26 cellular contexts compared by ENCODE assay signal in the genomic region with DNA sequence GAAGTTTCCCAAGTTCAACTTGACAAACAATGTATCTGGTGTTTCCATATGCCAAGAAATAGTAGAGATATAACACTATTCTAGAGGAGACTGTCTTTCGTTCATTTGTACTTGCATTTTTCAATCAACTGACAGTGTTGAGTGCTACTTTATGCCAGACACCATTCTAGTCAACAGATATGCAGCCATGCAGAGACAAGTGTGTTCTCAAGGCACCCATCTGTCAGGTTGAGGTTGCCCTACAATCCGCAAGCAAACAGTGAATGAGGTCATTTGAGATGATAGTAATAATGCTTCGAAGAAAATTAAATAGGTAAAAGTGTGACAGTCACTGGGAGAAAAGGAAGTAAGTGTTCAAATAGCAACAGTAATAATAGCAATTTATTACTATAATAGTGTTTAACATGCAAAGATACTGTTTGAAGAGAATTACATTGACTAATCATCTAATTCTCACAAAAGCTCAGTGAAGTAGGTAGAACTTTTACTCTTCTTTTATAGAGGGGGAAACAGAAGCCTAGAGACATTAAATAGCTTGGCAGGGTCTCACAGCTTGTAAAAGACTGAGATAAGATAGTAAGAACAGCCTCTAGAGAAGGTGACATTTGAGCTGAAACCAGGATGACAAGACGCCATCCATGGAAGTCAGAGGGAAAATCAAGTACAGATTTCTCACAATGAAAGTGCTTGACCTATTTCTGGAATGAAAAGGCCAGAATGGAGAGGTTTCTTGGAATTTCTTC.
"Had no signal": no experiment of that assay in that cellular context is flagged by ENCODE, and none has a peak within 500 bp of the region (broad histone marks: within the 10 kb centered on the region; RNA-seq: fewer than 3 reads in every experiment).

No MANE protein-coding gene starts in this region.

- DNase-seq: activated CD4-positive, alpha-beta memory T cell treated with anti-CD3 and anti-CD28 coated beads, Interleukin-2, amount 10 ng/mL, durations not matched to agents 7 days and 5 days; activated CD4-positive, alpha-beta T cell treated with anti-CD3 and anti-CD28 coated beads for 36 hours; activated CD4-positive, alpha-beta T cell treated with anti-CD3 and anti-CD28 coated beads, Interleukin-2, amount 10 ng/mL, durations not matched to agents 24 days and 14 days; activated CD4-positive, CD25-positive, alpha-beta regulatory T cell; activated CD4-positive, CD25-positive, alpha-beta regulatory T cell treated with anti-CD3 and anti-CD28 coated beads, Interleukin-2, amount 50 U/mL, for 72 hours; activated CD8-positive, alpha-beta memory T cell treated with anti-CD3 and anti-CD28 coated beads, Interleukin-2, amount 50 U/mL, for 48 hours; activated gamma-delta T cell; activated naive CD4-positive, alpha-beta T cell; activated naive CD4-positive, alpha-beta T cell treated with anti-CD3 and anti-CD28 coated beads, Interleukin-2, amount 10 ng/mL, durations not matched to agents 7 days and 5 days; activated naive CD8-positive, alpha-beta T cell treated with anti-CD3 and anti-CD28 coated beads, Interleukin-2, amount 10 ng/mL, durations not matched to agents 7 days and 5 days; activated T-cell treated with anti-CD3 and anti-CD28 coated beads for 4 hours; activated T-cell treated with anti-CD3 and anti-CD28 coated beads, Interleukin-2, amount 50 U/mL, for 24 hours; activated T-cell treated with anti-CD3 and anti-CD28 coated beads, Interleukin-2, amount 50 U/mL, for 72 hours; cortex of kidney; dermis blood vessel endothelial cell; effector CD4-positive, alpha-beta T cell; effector memory CD8-positive, alpha-beta T cell; esophagus squamous epithelium; foreskin melanocyte; T-helper 2 cell had no signal

- H3K9me3 ChIP-seq: ascending aorta, gastroesophageal sphincter had no signal

- H3K27me3 ChIP-seq: ascending aorta, breast epithelium, cardiac muscle cell, esophagus squamous epithelium, gastroesophageal sphincter had no signal

- H3K4me1 ChIP-seq: ascending aorta, breast epithelium, esophagus squamous epithelium, gastroesophageal sphincter had no signal

- ATAC-seq: activated CD4-positive, alpha-beta T cell treated with anti-CD3 and anti-CD28 coated beads for 36 hours; activated naive CD4-positive, alpha-beta T cell treated with anti-CD3 and anti-CD28 coated beads, Interleukin-2, amount 50 U/mL, for 72 hours; activated T-cell treated with anti-CD3 and anti-CD28 coated beads, Interleukin-2, amount 50 U/mL, for 72 hours; effector memory CD8-positive, alpha-beta T cell; gastroesophageal sphincter had no signal

- H3K4me3 ChIP-seq: ascending aorta, breast epithelium, cardiac muscle cell, esophagus squamous epithelium, gastroesophageal sphincter had no signal

- H3K27ac ChIP-seq: ascending aorta, breast epithelium, cardiac muscle cell, epithelial cell of prostate, esophagus squamous epithelium, gastroesophageal sphincter had no signal

- H3K36me3 ChIP-seq: ascending aorta, breast epithelium, cardiac muscle cell, esophagus squamous epithelium, gastroesophageal sphincter had no signal
